In genomic region chr9:99071313-99072039, GRCh38 we compare ENCODE assay signal across 14 cellular contexts. TPM values are rescaled to one million over a fixed set of nuclear protein-coding genes. Genes with fewer than 3 reads are reported as not detected.
DNase-seq lines count a peak whose midpoint lies in the region; ATAC-seq, FAIRE-seq and TF ChIP-seq lines count a peak whose summit lies in the region.
"Had no signal": no experiment of that assay in that cellular context is flagged by ENCODE, and none has a peak within 500 bp of the region (broad histone marks: within the 10 kb centered on the region; RNA-seq: fewer than 3 reads in every experiment).

No MANE protein-coding gene starts in this region.

- H3K27ac ChIP-seq in K562 (ENCODE audit: extremely low read depth, low read depth, low read length) (peak overlapping the region; percentile 66), tibial artery (peak overlapping the region; percentile 50 to 65)
- H3K27ac ChIP-seq in naive thymus-derived CD4-positive, alpha-beta T cell (ENCODE audit: low read depth, low read length): no peak overlapping the region
- H3K27ac ChIP-seq: SK-N-MC, suprapubic skin had no signal

- TF ChIP-seq RAD21 in K562 (CRISPR knock-in tag; conservative IDR thresholded peaks at IDR 0.05 in 1 of 2, IDR thresholded peaks at IDR 0.05 in 1 of 2): no peak

- CTCF ChIA-PET in K562 (lab: Yijun Ruan, JAX; ENCODE audit: low intra/inter-chr PET ratio) (no interaction called here), WTC11 (lab: Charles Lee) (no interaction called here)
- CTCF ChIA-PET in naive thymus-derived CD4-positive, alpha-beta T cell (lab: Charles Lee): interaction anchor here (1.0 kb wide), 1 partner anchor 12 kb away, joined by 4 read pairs; no protein-coding TSS in a partner anchor

- no peak for DNase-seq in activated naive CD4-positive, alpha-beta T cell treated with Interleukin-2 at 50 U/mL for 16 hours
- no peak for DNase-seq in K562 (ENCODE audit: extremely low read depth in 1 of 4, low spot score in 3 of 4)
- no peak for DNase-seq in naive thymus-derived CD4-positive, alpha-beta T cell
- peak in 1 of 2 donors; percentile 69 for DNase-seq in tibial artery
- no peak for DNase-seq in effector CD4-positive, alpha-beta T cell
- no peak for DNase-seq in WTC11 (ENCODE audit: low spot score)
- DNase-seq: amygdala, Calu3, spleen had no signal

- no peaks in the 10 kb centered on the region for H3K9me1 ChIP-seq in K562 (ENCODE audit: control insufficient read depth, insufficient read depth, low read length)

- no peaks in the 10 kb centered on the region for H3K27me3 ChIP-seq in K562 (ENCODE audit: control insufficient read depth in 2 of 2, insufficient read depth in 2 of 2, low read length in 2 of 2)
- H3K27me3 ChIP-seq in naive thymus-derived CD4-positive, alpha-beta T cell (ENCODE audit: control insufficient read depth in 2 of 2, insufficient read depth in 2 of 2, low read length in 2 of 2): no peaks in the 10 kb centered on the region
- no peaks in the 10 kb centered on the region for H3K27me3 ChIP-seq in tibial artery
- H3K27me3 ChIP-seq: spleen, suprapubic skin had no signal

- H3K4me1 Mint-ChIP-seq in activated naive CD4-positive, alpha-beta T cell treated with anti-CD3 and anti-CD28 coated beads, Interleukin-2, amount 50 U/mL, for 24 hours: peaks cover 66% of the 10 kb centered on the region
- H3K4me1 Mint-ChIP-seq in naive thymus-derived CD4-positive, alpha-beta T cell: peaks cover 37 to 87% (median 74%) of the 10 kb centered on the region in 7 donors
- peaks cover 2% of the 10 kb centered on the region; the same call in 1 of the 2 replicates for H3K4me1 Mint-ChIP-seq in WTC11

- TF ChIP-seq POLR2A in K562 (conservative IDR thresholded peaks at IDR 0.05): no peak

- intact Hi-C loops in K562 (cut with micrococcal nuclease): no loop called here
- intact Hi-C loops in naive thymus-derived CD4-positive, alpha-beta T cell (cut with micrococcal nuclease): no loop called here
- intact Hi-C loops in tibial artery (cut with DNase I; ENCODE audit: low total_unique reads): no loop called here

- peaks cover 10% of the 10 kb centered on the region; the same call in 2 of the 3 replicates for H3K79me2 ChIP-seq in K562 (ENCODE audit: control insufficient read depth, insufficient read depth, low read length)

- H3K4me1 ChIP-seq in K562 (replicated peaks in 1 of 2; ENCODE audit: control insufficient read depth in 2 of 2, insufficient read depth in 2 of 2, low read length in 2 of 2) (peaks cover 27 to 55% of the 10 kb centered on the region in 2 experiments), tibial artery (peaks cover 0 to 42% (median 12%) of the 10 kb centered on the region in 4 donors)
- H3K4me1 ChIP-seq in naive thymus-derived CD4-positive, alpha-beta T cell (ENCODE audit: control insufficient read depth in 2 of 2, insufficient read depth in 2 of 2, low read length in 2 of 2): peaks cover 18 to 37% of the 10 kb centered on the region in 2 donors

- peak overlapping the region; percentile 40; the same call in 1 of the 2 replicates for H3K4me2 ChIP-seq in K562 (ENCODE audit: insufficient read depth, low read length)

- H4K20me1 ChIP-seq in K562 (replicated peaks; ENCODE audit: control insufficient read depth, insufficient read depth, low read length): no peaks in the 10 kb centered on the region

- ATAC-seq in K562 (no peak), WTC11 (no peak), HG02759 (IDR thresholded peaks at IDR 0.05; ENCODE audit: unreplicated experiment) (no peak)
- no peak for ATAC-seq in naive thymus-derived CD4-positive, alpha-beta T cell
- ATAC-seq: left lobe of liver had no signal

- no peak overlapping the region for H3K4me3 ChIP-seq in K562
- H3K4me3 ChIP-seq in naive thymus-derived CD4-positive, alpha-beta T cell (ENCODE audit: low read length): no peak overlapping the region
- H3K4me3 ChIP-seq in tibial artery: no peak overlapping the region
- H3K4me3 ChIP-seq: SK-N-MC, spleen, suprapubic skin had no signal

- no peak for TF ChIP-seq EP300 in K562 (IDR thresholded peaks at IDR 0.05; ENCODE audit: low read length)

- TF ChIP-seq CTCF in K562 (IDR thresholded peaks at IDR 0.05 in 2 of 3, conservative IDR thresholded peaks at IDR 0.05 in 1 of 3; ENCODE audit: insufficient read depth in 2 of 3, low read depth in 1 of 3, low read length in 3 of 3): no peak
- no peak for TF ChIP-seq CTCF in tibial artery (IDR thresholded peaks at IDR 0.05)
- no peak for TF ChIP-seq CTCF in WTC11 (IDR thresholded peaks at IDR 0.05)

- no TSS peak for BruUV-seq in K562 (replicated peaks; lab: Mats Ljungman, UMichigan)

- WGBS in K562 (ENCODE audit: insufficient coverage, low coverage, missing lambda C conversion rate): 69% methylated on average over 8 of the region's 9 CpGs

- H3K9ac ChIP-seq in K562 (ENCODE audit: insufficient read depth in 1 of 2, low read depth in 2 of 2, low read length in 2 of 2): peak overlapping the region; percentile 28 to 72; a peak in 3 of 4 replicates

- peak overlapping the region; percentile 92 for H2AFZ ChIP-seq in K562 (ENCODE audit: low read depth, low read length)

- H3K27ac Mint-ChIP-seq in activated naive CD4-positive, alpha-beta T cell treated with anti-CD3 and anti-CD28 coated beads, Interleukin-2, amount 50 U/mL, for 24 hours: peak overlapping the region; percentile 53
- peak overlapping the region in 7 of 9 donors; percentile 5 to 77 (median 49) for H3K27ac Mint-ChIP-seq in naive thymus-derived CD4-positive, alpha-beta T cell
- H3K27ac Mint-ChIP-seq in WTC11: no peak overlapping the region

- no peak for FAIRE-seq in K562 (lab: Jason Lieb, UNC)

- no peak overlapping the region for H3K4me3 Mint-ChIP-seq in activated naive CD4-positive, alpha-beta T cell treated with anti-CD3 and anti-CD28 coated beads, Interleukin-2, amount 50 U/mL, for 24 hours
- no peak overlapping the region for H3K4me3 Mint-ChIP-seq in naive thymus-derived CD4-positive, alpha-beta T cell
- H3K4me3 Mint-ChIP-seq in WTC11: no peak overlapping the region

- no peaks in the 10 kb centered on the region for H3K36me3 Mint-ChIP-seq in activated naive CD4-positive, alpha-beta T cell treated with anti-CD3 and anti-CD28 coated beads, Interleukin-2, amount 50 U/mL, for 24 hours
- H3K36me3 Mint-ChIP-seq in naive thymus-derived CD4-positive, alpha-beta T cell: peaks cover 0 to 29% (median 0%) of the 10 kb centered on the region in 5 donors
- H3K36me3 Mint-ChIP-seq in WTC11: no peaks in the 10 kb centered on the region

- H3K36me3 ChIP-seq in K562 (ENCODE audit: control insufficient read depth, insufficient read depth, low read length) (no peaks in the 10 kb centered on the region), tibial artery (peaks cover 11 to 16% (median 14%) of the 10 kb centered on the region in 3 donors)
- no peaks in the 10 kb centered on the region for H3K36me3 ChIP-seq in naive thymus-derived CD4-positive, alpha-beta T cell (ENCODE audit: control insufficient read depth in 2 of 3, insufficient read depth in 3 of 3, low read length in 3 of 3)
- H3K36me3 ChIP-seq: spleen, suprapubic skin had no signal

- H3K9me3 ChIP-seq in K562 (replicated peaks; ENCODE audit: control insufficient read depth, insufficient read depth, low read depth, low read length): no peaks in the 10 kb centered on the region
- no peaks in the 10 kb centered on the region for H3K9me3 ChIP-seq in naive thymus-derived CD4-positive, alpha-beta T cell (ENCODE audit: control insufficient read depth in 2 of 3, low read length in 3 of 3)
- H3K9me3 ChIP-seq in tibial artery: no peaks in the 10 kb centered on the region
- H3K9me3 ChIP-seq: spleen, suprapubic skin had no signal

- in situ Hi-C loops in K562 (cut with MboI): no loop called here

- H3K27me3 Mint-ChIP-seq in activated naive CD4-positive, alpha-beta T cell treated with anti-CD3 and anti-CD28 coated beads, Interleukin-2, amount 50 U/mL, for 24 hours: no peaks in the 10 kb centered on the region
- H3K27me3 Mint-ChIP-seq in naive thymus-derived CD4-positive, alpha-beta T cell: no peaks in the 10 kb centered on the region
- H3K27me3 Mint-ChIP-seq in WTC11 (ENCODE audit: low read depth): no peaks in the 10 kb centered on the region

- POLR2A ChIA-PET in K562 (lab: Yijun Ruan, JAX) (interaction anchor here (0.7 kb wide), 2 partner anchors 11 to 764 kb away, joined by 3 to 4 read pairs; no protein-coding TSS in a partner anchor), WTC11 (lab: Charles Lee) (no interaction called here)
- POLR2A ChIA-PET in naive thymus-derived CD4-positive, alpha-beta T cell (lab: Charles Lee): no interaction called here

- no peaks in the 10 kb centered on the region for H3K9me3 Mint-ChIP-seq in activated naive CD4-positive, alpha-beta T cell treated with anti-CD3 and anti-CD28 coated beads, Interleukin-2, amount 50 U/mL, for 24 hours
- H3K9me3 Mint-ChIP-seq in naive thymus-derived CD4-positive, alpha-beta T cell: peaks cover 0 to 6% (median 0%) of the 10 kb centered on the region in 11 donors
- peaks cover 6% of the 10 kb centered on the region; the same call in 1 of the 2 replicates for H3K9me3 Mint-ChIP-seq in WTC11

RNA-seq across cellular contexts. Expression of gene TGFBR1, which starts 33.4 kb away (rescaled TPM):
- total RNA-seq in K562 (2011; cell fraction: chromatin; rRNA removed; ENCODE audit: low replicate concordance): 128 and 138 TPM in 2 replicates
- total RNA-seq in K562 (2011; cell fraction: nucleolus; rRNA removed): 54.0 and 59.5 TPM in 2 replicates
- total RNA-seq in K562 (2011; cell fraction: nucleoplasm; rRNA removed): 105 and 166 TPM in 2 replicates
- total RNA-seq in K562 (2014; rRNA removed) (22.0 and 23.8 TPM in 2 replicates), K562 (2014; rRNA removed; fragmentation: Illumina TruSeq; extraction: Trizol) (43.7 and 52.6 TPM in 2 replicates), K562 (2015; rRNA removed; fragmentation: Illumina TruSeq; extraction: Trizol) (39.6 and 42.7 TPM in 2 replicates), K562 (2021) (47.1 and 51.9 TPM in 2 replicates), WTC11 (2021) (39.0 to 44.6 TPM (median 42.4 TPM) in 3 replicates)
- polyA plus RNA-seq in K562 (2011; rRNA removed) (60.6 and 62.4 TPM in 2 replicates), K562 (2014; fragmentation: Illumina TruSeq; extraction: Trizol) (21.0 and 22.9 TPM in 2 replicates), K562 (2014; fragmentation: Nextera tagmentation; extraction: Ambion mirVana) (10 to 100 TPM; 15.9 to 57.6 TPM), K562 (2014; rRNA removed) (14.0 and 15.5 TPM in 2 replicates)
- 26.0 and 33.7 TPM in 2 replicates for polyA plus RNA-seq in K562 (2011; cell fraction: cytosol; rRNA removed)
- 34.5 and 36.0 TPM in 2 replicates for polyA plus RNA-seq in K562 (2011; cell fraction: nucleus; rRNA removed)
- polyA plus RNA-seq in K562 (2012): 21.8 and 26.0 TPM in 2 replicates
- 200 and 204 TPM in 2 replicates for polyA minus RNA-seq in K562 (2011; rRNA and poly(A)+ RNA removed)
- 71.2 and 76.9 TPM in 2 replicates for polyA minus RNA-seq in K562 (2011; cell fraction: cytosol; rRNA and poly(A)+ RNA removed)
- polyA minus RNA-seq in K562 (2011; cell fraction: nucleus; rRNA and poly(A)+ RNA removed): 21.1 and 40.8 TPM in 2 replicates
- 10 to 100 TPM; 20.6 to 95.5 (median 29.5) TPM for total RNA-seq in naive thymus-derived CD4-positive, alpha-beta T cell
- 10 to 100 TPM; 18.3 to 22.0 TPM for polyA plus RNA-seq in naive thymus-derived CD4-positive, alpha-beta T cell
